In genomic region chr9:64773491-64773931, GRCh38 we compare ENCODE assay signal across 11 cellular contexts.
DNase-seq lines count a peak whose midpoint lies in the region; ATAC-seq and TF ChIP-seq lines count a peak whose summit lies in the region.
"Had no signal": no experiment of that assay in that cellular context is flagged by ENCODE, and none has a peak within 500 bp of the region (broad histone marks: within the 10 kb centered on the region; RNA-seq: fewer than 3 reads in every experiment).

No MANE protein-coding gene starts in this region.

- CTCF ChIA-PET in SK-N-SH (lab: Yijun Ruan, JAX), result no interaction called here

- H3K4me2 ChIP-seq in SK-N-SH, result no peak overlapping the region

- H3K36me3 Mint-ChIP-seq in stimulated activated effector memory CD8-positive, alpha-beta T cell treated with anti-CD3 and anti-CD28 coated beads, Interleukin-12 subunit alpha, Interleukin-12 subunit beta, amount 100 ng/mL, for 72 hours, result no peaks in the 10 kb centered on the region

- no peaks in the 10 kb centered on the region for H3K36me3 ChIP-seq in SK-N-SH (replicated peaks in 1 of 2; ENCODE audit: control insufficient read depth in 1 of 2, insufficient read depth in 2 of 2, low read length in 1 of 2)

- H3K79me2 ChIP-seq in SK-N-SH (ENCODE audit: insufficient read depth), result no peaks in the 10 kb centered on the region

- H3K27ac Mint-ChIP-seq in stimulated activated effector memory CD8-positive, alpha-beta T cell treated with anti-CD3 and anti-CD28 coated beads, Interleukin-12 subunit alpha, Interleukin-12 subunit beta, amount 100 ng/mL, for 72 hours, result no peak overlapping the region

- H3K4me1 Mint-ChIP-seq in stimulated activated effector memory CD8-positive, alpha-beta T cell treated with anti-CD3 and anti-CD28 coated beads, Interleukin-12 subunit alpha, Interleukin-12 subunit beta, amount 100 ng/mL, for 72 hours, result no peaks in the 10 kb centered on the region

- H3K4me3 Mint-ChIP-seq in stimulated activated effector memory CD8-positive, alpha-beta T cell treated with anti-CD3 and anti-CD28 coated beads, Interleukin-12 subunit alpha, Interleukin-12 subunit beta, amount 100 ng/mL, for 72 hours, result peak overlapping the region; percentile 23

- WGBS in SK-N-SH (ENCODE audit: low lambda C conversion rate), result 3% methylated on average over 50 of the region's 59 CpGs

- no peak for TF ChIP-seq RAD21 in SK-N-SH (IDR thresholded peaks at IDR 0.05; ENCODE audit: low read length)

- no peaks in the 10 kb centered on the region for H3F3A ChIP-seq in SK-N-SH (replicated peaks; ENCODE audit: insufficient read depth)

- DNase-seq in SK-N-SH, result peak; percentile 31
- peak; percentile 16 for DNase-seq in activated CD8-positive, alpha-beta memory T cell treated with anti-CD3 and anti-CD28 coated beads, Interleukin-2, amount 50 U/mL, for 4 hours
- peak; percentile 15 for DNase-seq in left ventricle myocardium superior
- no peak for DNase-seq in stimulated activated effector memory CD8-positive, alpha-beta T cell treated with anti-CD3 and anti-CD28 coated beads, Interleukin-12 subunit alpha, Interleukin-12 subunit beta, amount 100 ng/mL, for 72 hours (ENCODE audit: low spot score in 2 of 2)
- DNase-seq in SW 1271 (lab: John Stamatoyannopoulos, UW), result no peak
- DNase-seq in NCI-H524 treated with DMSO at 0.1 percent for 48 hours (lab: John Stamatoyannopoulos, UW), result no peak
- DNase-seq: NCI-H82, small intestine had no signal

- H2AFZ ChIP-seq in SK-N-SH (ENCODE audit: low read depth), result no peak overlapping the region

- no peak overlapping the region for H3K9ac ChIP-seq in SK-N-SH

- no peak overlapping the region for H3K4me3 ChIP-seq in SK-N-SH (ENCODE audit: low read depth in 2 of 2, low read length in 1 of 2)

- no peak overlapping the region for H3K27ac ChIP-seq in SK-N-SH (ENCODE audit: low read depth in 2 of 2, low read length in 1 of 2)
- H3K27ac ChIP-seq: 22Rv1 had no signal

- ATAC-seq in SK-N-SH treated with all-trans-retinoic acid at 6 μM for 48 hours (no peak), left ventricle myocardium superior (no peak), HG02938 (IDR thresholded peaks at IDR 0.05; ENCODE audit: unreplicated experiment) (no peak)
- no peak for ATAC-seq in stimulated activated effector memory CD8-positive, alpha-beta T cell treated with anti-CD3 and anti-CD28 coated beads, Interleukin-12 subunit alpha, Interleukin-12 subunit beta, amount 100 ng/mL, for 72 hours

- TF ChIP-seq CTCF in SK-N-SH (IDR thresholded peaks at IDR 0.05), result no peak

- H4K20me1 ChIP-seq in SK-N-SH (ENCODE audit: insufficient read depth), result no peaks in the 10 kb centered on the region

- POLR2A ChIA-PET in SK-N-SH (lab: Yijun Ruan, JAX), result no interaction called here

- no peaks in the 10 kb centered on the region for H3K27me3 ChIP-seq in SK-N-SH (ENCODE audit: insufficient read depth)

- intact Hi-C loops in left ventricle myocardium superior (cut with micrococcal nuclease), result no loop called here

- no peaks in the 10 kb centered on the region for H3K4me1 ChIP-seq in SK-N-SH (ENCODE audit: control insufficient read depth in 1 of 2, insufficient read depth in 2 of 2, low read depth in 1 of 2, low read length in 1 of 2)

- no peaks in the 10 kb centered on the region for H3K9me3 Mint-ChIP-seq in stimulated activated effector memory CD8-positive, alpha-beta T cell treated with anti-CD3 and anti-CD28 coated beads, Interleukin-12 subunit alpha, Interleukin-12 subunit beta, amount 100 ng/mL, for 72 hours

- H3K9me3 ChIP-seq in SK-N-SH, result no peaks in the 10 kb centered on the region

- TF ChIP-seq EP300 in SK-N-SH (IDR thresholded peaks at IDR 0.05; ENCODE audit: borderline replicate concordance in 1 of 2, low read depth in 1 of 2, low read length in 1 of 2), result no peak

- H3K9me2 ChIP-seq in SK-N-SH, result no peaks in the 10 kb centered on the region

TF ChIP-seq in SK-N-SH, 30 proteins besides CTCF, POLR2A, EP300 and RAD21:
- TF ChIP-seq CHD2 (IDR thresholded peaks at IDR 0.05; ENCODE audit: low read length, partially characterized antibody), result no peak
- TF ChIP-seq, protein P1, sequence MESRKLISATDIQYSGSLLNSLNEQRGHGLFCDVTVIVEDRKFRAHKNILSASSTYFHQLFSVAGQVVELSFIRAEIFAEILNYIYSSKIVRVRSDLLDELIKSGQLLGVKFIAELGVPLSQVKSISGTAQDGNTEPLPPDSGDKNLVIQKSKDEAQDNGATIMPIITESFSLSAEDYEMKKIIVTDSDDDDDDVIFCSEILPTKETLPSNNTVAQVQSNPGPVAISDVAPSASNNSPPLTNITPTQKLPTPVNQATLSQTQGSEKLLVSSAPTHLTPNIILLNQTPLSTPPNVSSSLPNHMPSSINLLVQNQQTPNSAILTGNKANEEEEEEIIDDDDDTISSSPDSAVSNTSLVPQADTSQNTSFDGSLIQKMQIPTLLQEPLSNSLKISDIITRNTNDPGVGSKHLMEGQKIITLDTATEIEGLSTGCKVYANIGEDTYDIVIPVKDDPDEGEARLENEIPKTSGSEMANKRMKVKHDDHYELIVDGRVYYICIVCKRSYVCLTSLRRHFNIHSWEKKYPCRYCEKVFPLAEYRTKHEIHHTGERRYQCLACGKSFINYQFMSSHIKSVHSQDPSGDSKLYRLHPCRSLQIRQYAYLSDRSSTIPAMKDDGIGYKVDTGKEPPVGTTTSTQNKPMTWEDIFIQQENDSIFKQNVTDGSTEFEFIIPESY (IDR thresholded peaks at IDR 0.05; ENCODE audit: borderline replicate concordance, low read depth), result no peak
- no peak for TF ChIP-seq SMC3 (IDR thresholded peaks at IDR 0.05; ENCODE audit: low read depth, low read length)
- TF ChIP-seq RFX5 (IDR thresholded peaks at IDR 0.05; ENCODE audit: low read length), result no peak
- TF ChIP-seq EZH2phosphoT487 (IDR thresholded peaks at IDR 0.05; ENCODE audit: borderline replicate concordance, low read depth), result no peak
- no peak for TF ChIP-seq MXI1 (IDR thresholded peaks at IDR 0.05; ENCODE audit: low read depth, low read length)
- TF ChIP-seq, protein P2, sequence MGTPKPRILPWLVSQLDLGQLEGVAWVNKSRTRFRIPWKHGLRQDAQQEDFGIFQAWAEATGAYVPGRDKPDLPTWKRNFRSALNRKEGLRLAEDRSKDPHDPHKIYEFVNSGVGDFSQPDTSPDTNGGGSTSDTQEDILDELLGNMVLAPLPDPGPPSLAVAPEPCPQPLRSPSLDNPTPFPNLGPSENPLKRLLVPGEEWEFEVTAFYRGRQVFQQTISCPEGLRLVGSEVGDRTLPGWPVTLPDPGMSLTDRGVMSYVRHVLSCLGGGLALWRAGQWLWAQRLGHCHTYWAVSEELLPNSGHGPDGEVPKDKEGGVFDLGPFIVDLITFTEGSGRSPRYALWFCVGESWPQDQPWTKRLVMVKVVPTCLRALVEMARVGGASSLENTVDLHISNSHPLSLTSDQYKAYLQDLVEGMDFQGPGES (IDR thresholded peaks at IDR 0.05; ENCODE audit: low read depth, low read length), result no peak
- TF ChIP-seq FOSL2 (IDR thresholded peaks at IDR 0.05; ENCODE audit: borderline replicate concordance, low read depth), result no peak

TF ChIP-seq in SK-N-SH treated with all-trans-retinoic acid at 6 μM for 48 hours, 23 proteins besides CTCF, POLR2A, EP300 and RAD21 (continues in another document):
- TF ChIP-seq TOX (CRISPR knock-in tag; IDR thresholded peaks at IDR 0.05; ENCODE audit: borderline replicate concordance), result no peak
- TF ChIP-seq ARNTL (CRISPR knock-in tag; IDR thresholded peaks at IDR 0.05; ENCODE audit: borderline replicate concordance, low read depth), result no peak
- TF ChIP-seq, protein P3, sequence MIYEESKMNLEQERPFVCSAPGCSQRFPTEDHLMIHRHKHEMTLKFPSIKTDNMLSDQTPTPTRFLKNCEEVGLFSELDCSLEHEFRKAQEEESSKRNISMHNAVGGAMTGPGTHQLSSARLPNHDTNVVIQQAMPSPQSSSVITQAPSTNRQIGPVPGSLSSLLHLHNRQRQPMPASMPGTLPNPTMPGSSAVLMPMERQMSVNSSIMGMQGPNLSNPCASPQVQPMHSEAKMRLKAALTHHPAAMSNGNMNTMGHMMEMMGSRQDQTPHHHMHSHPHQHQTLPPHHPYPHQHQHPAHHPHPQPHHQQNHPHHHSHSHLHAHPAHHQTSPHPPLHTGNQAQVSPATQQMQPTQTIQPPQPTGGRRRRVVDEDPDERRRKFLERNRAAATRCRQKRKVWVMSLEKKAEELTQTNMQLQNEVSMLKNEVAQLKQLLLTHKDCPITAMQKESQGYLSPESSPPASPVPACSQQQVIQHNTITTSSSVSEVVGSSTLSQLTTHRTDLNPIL (CRISPR knock-in tag; IDR thresholded peaks at IDR 0.05; ENCODE audit: low read depth), result no peak
- no peak for TF ChIP-seq TCF4 (CRISPR knock-in tag; IDR thresholded peaks at IDR 0.05; ENCODE audit: borderline replicate concordance)
- TF ChIP-seq ZFP30 (CRISPR knock-in tag; IDR thresholded peaks at IDR 0.05), result no peak
- no peak for TF ChIP-seq ZFP3 (CRISPR knock-in tag; IDR thresholded peaks at IDR 0.05)
- TF ChIP-seq ESRRG (CRISPR knock-in tag; IDR thresholded peaks at IDR 0.05), result no peak
- TF ChIP-seq SNAI2 (CRISPR knock-in tag; IDR thresholded peaks at IDR 0.05), result no peak
- no peak for TF ChIP-seq POU6F1 (CRISPR knock-in tag; IDR thresholded peaks at IDR 0.05; ENCODE audit: borderline replicate concordance, low read depth)
- TF ChIP-seq PPARA (CRISPR knock-in tag; IDR thresholded peaks at IDR 0.05; ENCODE audit: borderline replicate concordance), result no peak
- TF ChIP-seq CSDC2 (CRISPR knock-in tag; IDR thresholded peaks at IDR 0.05), result no peak

Comparison
In these comparisons a context has a peak if more than half of its experiments do, and no peak if none do; other contexts are left out.
1. DNase-seq: peak in SK-N-SH (single experiment), activated CD8-positive, alpha-beta memory T cell treated with anti-CD3 and anti-CD28 coated beads, Interleukin-2, amount 50 U/mL, for 4 hours (single experiment) and left ventricle myocardium superior (single experiment); none in stimulated activated effector memory CD8-positive, alpha-beta T cell treated with anti-CD3 and anti-CD28 coated beads, Interleukin-12 subunit alpha, Interleukin-12 subunit beta, amount 100 ng/mL, for 72 hours (0 of 2), SW 1271 (0 of 2) and NCI-H524 treated with DMSO at 0.1 percent for 48 hours (single experiment).